In genomic region chr16:54287758-54288591, GRCh38 we compare ENCODE assay signal across 1 cellular context.
TF ChIP-seq lines count a peak whose summit lies in the region.

No MANE protein-coding gene starts in this region.

TF ChIP-seq in SK-N-SH treated with all-trans-retinoic acid at 6 μM for 48 hours, 23 proteins besides CTCF, POLR2A, EP300 and RAD21 (continued from another document):
- TF ChIP-seq, protein P1, sequence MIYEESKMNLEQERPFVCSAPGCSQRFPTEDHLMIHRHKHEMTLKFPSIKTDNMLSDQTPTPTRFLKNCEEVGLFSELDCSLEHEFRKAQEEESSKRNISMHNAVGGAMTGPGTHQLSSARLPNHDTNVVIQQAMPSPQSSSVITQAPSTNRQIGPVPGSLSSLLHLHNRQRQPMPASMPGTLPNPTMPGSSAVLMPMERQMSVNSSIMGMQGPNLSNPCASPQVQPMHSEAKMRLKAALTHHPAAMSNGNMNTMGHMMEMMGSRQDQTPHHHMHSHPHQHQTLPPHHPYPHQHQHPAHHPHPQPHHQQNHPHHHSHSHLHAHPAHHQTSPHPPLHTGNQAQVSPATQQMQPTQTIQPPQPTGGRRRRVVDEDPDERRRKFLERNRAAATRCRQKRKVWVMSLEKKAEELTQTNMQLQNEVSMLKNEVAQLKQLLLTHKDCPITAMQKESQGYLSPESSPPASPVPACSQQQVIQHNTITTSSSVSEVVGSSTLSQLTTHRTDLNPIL (CRISPR knock-in tag; IDR thresholded peaks at IDR 0.05; ENCODE audit: low read depth), result no peak
- TF ChIP-seq ESRRG (CRISPR knock-in tag; IDR thresholded peaks at IDR 0.05), result no peak
- TF ChIP-seq GLIS3 (CRISPR knock-in tag; IDR thresholded peaks at IDR 0.05), result no peak
- no peak for TF ChIP-seq SNAI2 (CRISPR knock-in tag; IDR thresholded peaks at IDR 0.05)
- TF ChIP-seq BACH2 (CRISPR knock-in tag; IDR thresholded peaks at IDR 0.05; ENCODE audit: borderline replicate concordance), result no peak
- TF ChIP-seq ZFP30 (CRISPR knock-in tag; IDR thresholded peaks at IDR 0.05), result no peak
- no peak for TF ChIP-seq CSRNP3 (CRISPR knock-in tag; IDR thresholded peaks at IDR 0.05)
- TF ChIP-seq TSHZ2 (CRISPR knock-in tag; IDR thresholded peaks at IDR 0.05), result no peak
